8 cellular contexts compared by ENCODE assay signal in genomic region chr17:79837888-79838540, GRCh38. TPM values are rescaled to one million over a fixed set of nuclear protein-coding genes. Genes with fewer than 3 reads are reported as not detected.
DNase-seq lines count a peak whose midpoint lies in the region; ATAC-seq and TF ChIP-seq lines count a peak whose summit lies in the region.

No MANE protein-coding gene starts in this region.

- peaks cover 34% of the 10 kb centered on the region for H3K27me3 ChIP-seq in CD4-positive, alpha-beta T cell (ENCODE audit: control insufficient read depth, insufficient read depth, low read length)
- H3K27me3 ChIP-seq in breast epithelium = peaks cover 11 to 33% of the 10 kb centered on the region in 2 donors
- peaks cover 25 to 33% of the 10 kb centered on the region in 2 donors for H3K27me3 ChIP-seq in uterus

- H3K36me3 Mint-ChIP-seq in CD4-positive, alpha-beta T cell (ENCODE audit: low read depth) = peaks cover 42% of the 10 kb centered on the region

- H3K4me1 Mint-ChIP-seq in CD4-positive, alpha-beta T cell (ENCODE audit: low read depth) = peaks cover 48% of the 10 kb centered on the region

- H3K4me3 ChIP-seq in breast epithelium (peak overlapping the region; percentile 74 to 96 (median 80)), mesodermal cell (ENCODE audit: extremely low read depth, insufficient read depth, low read length, poor library complexity, severe bottlenecking) (peak overlapping the region; percentile 53), uterus (peak overlapping the region; percentile 54 to 58)

- POLR2A ChIA-PET in CD4-positive, alpha-beta T cell (lab: Charles Lee) = interaction anchor here (0.7 to 6.3 kb wide), 17 partner anchors 8 to 308 kb away, joined by 3 to 127 read pairs (median 11); partner anchors contain the start of genes CBX2, CBX8 and GAA

- TF ChIP-seq POLR2A in breast epithelium (IDR thresholded peaks at IDR 0.05) = no peak
- no peak for TF ChIP-seq POLR2A in uterus (IDR thresholded peaks at IDR 0.05)

- H3K9me3 Mint-ChIP-seq in CD4-positive, alpha-beta T cell = no peaks in the 10 kb centered on the region

- CTCF ChIA-PET in CD4-positive, alpha-beta T cell (lab: Charles Lee) = no interaction called here

- WGBS in mesodermal cell (ENCODE audit: insufficient coverage in 2 of 2), 2 experiments = 0 to 2% methylated on average over 6 to 10 of the region's 30 CpGs

- H3K4me1 ChIP-seq in breast epithelium (peaks cover 25 to 41% of the 10 kb centered on the region in 2 donors), mesodermal cell (ENCODE audit: control insufficient read depth, insufficient read depth, low read length, poor library complexity, severe bottlenecking) (peaks cover 28% of the 10 kb centered on the region), uterus (peaks cover 0 to 28% of the 10 kb centered on the region in 2 donors)

- DNase-seq in CD4-positive, alpha-beta T cell = peak in 6 of 10 experiments; percentile 36 to 55 (median 48)
- DNase-seq in NCI-H526 treated with DMSO at 0.1 percent for 48 hours (lab: John Stamatoyannopoulos, UW) (peak; percentile 49), breast epithelium (ENCODE audit: low spot score in 2 of 2) (no peak), uterus (no peak), HT-29 (ENCODE audit: low spot score) (no peak), NCI-H187 (lab: John Stamatoyannopoulos, UW) (no peak)

- TF ChIP-seq CTCF in CD4-positive, alpha-beta T cell (IDR thresholded peaks at IDR 0.05) = no peak
- no peak for TF ChIP-seq CTCF in breast epithelium (IDR thresholded peaks at IDR 0.05)
- no peak for TF ChIP-seq CTCF in uterus (IDR thresholded peaks at IDR 0.05)

- ATAC-seq in CD4-positive, alpha-beta T cell (ENCODE audit: poor library complexity) = peak; percentile 12
- ATAC-seq in HG03354 (IDR thresholded peaks at IDR 0.05; ENCODE audit: poor library complexity, severe bottlenecking, unreplicated experiment) = no peak

- peak overlapping the region; percentile 98 for H3K4me3 Mint-ChIP-seq in CD4-positive, alpha-beta T cell

- H3K36me3 ChIP-seq in breast epithelium = no peaks in the 10 kb centered on the region
- no peaks in the 10 kb centered on the region for H3K36me3 ChIP-seq in mesodermal cell (ENCODE audit: control insufficient read depth, insufficient read depth, low read length)
- no peaks in the 10 kb centered on the region for H3K36me3 ChIP-seq in uterus

- H3K9me3 ChIP-seq in CD4-positive, alpha-beta T cell (ENCODE audit: control insufficient read depth, low read length) = no peaks in the 10 kb centered on the region
- H3K9me3 ChIP-seq in breast epithelium (no peaks in the 10 kb centered on the region), mesodermal cell (ENCODE audit: control insufficient read depth, low read length) (no peaks in the 10 kb centered on the region), uterus (no peaks in the 10 kb centered on the region)

- H3K27ac ChIP-seq in CD4-positive, alpha-beta T cell (ENCODE audit: low read depth, low read length) = peak overlapping the region; percentile 75
- H3K27ac ChIP-seq in breast epithelium (peak overlapping the region; percentile 92 to 98), mesodermal cell (ENCODE audit: low read depth, low read length, severe bottlenecking) (peak overlapping the region; percentile 50), uterus (peak overlapping the region; percentile 81 to 91)

- peaks cover 33% of the 10 kb centered on the region for H3K27me3 Mint-ChIP-seq in CD4-positive, alpha-beta T cell

- intact Hi-C loops in CD4-positive, alpha-beta T cell (cut with DNase I, micrococcal nuclease) = loop anchor here (1.0 to 5.0 kb wide), 4 partner anchors 27 to 199 kb away; partner anchors contain the start of genes CBX8 (in 1 of the 2) and CCDC40 (in 1 of the 2)
- intact Hi-C loops in breast epithelium (cut with DNase I; ENCODE audit: low total_unique reads) (loop anchor here (5.0 kb wide), 1 partner anchor 1549 kb away; no protein-coding TSS in a partner anchor), uterus (cut with DNase I; ENCODE audit: low total_unique reads) (no loop called here)

- peak overlapping the region; percentile 99 for H3K27ac Mint-ChIP-seq in CD4-positive, alpha-beta T cell

RNA-seq across cellular contexts. Expression of gene CBX4, which starts 1.2 kb away (rescaled TPM):
- total RNA-seq in CD4-positive, alpha-beta T cell = 100 to 1,000 TPM; 196 to 202 TPM
- total RNA-seq in breast epithelium = 10 to 100 TPM; 11.5 to 20.6 (median 13.4) TPM
- 9.3 TPM for polyA plus RNA-seq in mesodermal cell (2013, experiment 1 of 2)
- 9.1 TPM for polyA plus RNA-seq in mesodermal cell (2013, experiment 2 of 2)
- total RNA-seq in uterus = 1 to 10 TPM in 2 of 4 donors, under 1 TPM in 2; 0.26 to 8.4 (median 3.5) TPM
- 71.4 and 72.0 TPM in 2 replicates for total RNA-seq in HT-29 (2014; rRNA removed; shearing (Covaris generic))

RNA-seq across cellular contexts. Expression of gene CBX8, which starts 41.1 kb away (rescaled TPM):
- 1 to 10 TPM; 5.3 to 6.5 TPM for total RNA-seq in CD4-positive, alpha-beta T cell
- 1 to 10 TPM; 1.9 to 9.2 (median 6.7) TPM for total RNA-seq in breast epithelium
- polyA plus RNA-seq in mesodermal cell (2013, experiment 1 of 2) = 5.2 TPM
- 4.1 TPM for polyA plus RNA-seq in mesodermal cell (2013, experiment 2 of 2)
- 10 to 100 TPM in 1 of 4 donors, 1 to 10 TPM in 2, not detected in 1; 1.8 to 10.7 (median 2.6) TPM for total RNA-seq in uterus
- total RNA-seq in HT-29 (2014; rRNA removed; shearing (Covaris generic)) = 14.4 and 14.9 TPM in 2 replicates

Comparison
In these comparisons a context has a peak if more than half of its experiments do, and no peak if none do; other contexts are left out.
1. DNase-seq: peak in CD4-positive, alpha-beta T cell (6 of 10) and NCI-H526 treated with DMSO at 0.1 percent for 48 hours (single experiment); none in breast epithelium (0 of 2), uterus (0 of 2), HT-29 (single experiment) and NCI-H187 (0 of 2).
2. Peak in every context shown above with its lines, with median percentiles within 50 percentile points of each other: H3K27ac ChIP-seq and H3K4me3 ChIP-seq.